Comparison of ENCODE assay signal across 2 cellular contexts in genomic region chr2:216677439-216678097, GRCh38.
TF ChIP-seq lines count a peak whose summit lies in the region.

No MANE protein-coding gene starts in this region.

TF ChIP-seq in IMR-90, 13 proteins besides CTCF, POLR2A, EP300 and RAD21:
- TF ChIP-seq NFE2L2 (IDR thresholded peaks at IDR 0.05; ENCODE audit: low read depth, low read length) (no peak), MAFK (IDR thresholded peaks at IDR 0.05; ENCODE audit: low read depth, low read length) (no peak), BHLHE40 (IDR thresholded peaks at IDR 0.05; ENCODE audit: low read depth, low read length) (no peak), MXI1 (IDR thresholded peaks at IDR 0.05; ENCODE audit: borderline replicate concordance, low read depth, low read length) (no peak)
- TF ChIP-seq, protein P1, sequence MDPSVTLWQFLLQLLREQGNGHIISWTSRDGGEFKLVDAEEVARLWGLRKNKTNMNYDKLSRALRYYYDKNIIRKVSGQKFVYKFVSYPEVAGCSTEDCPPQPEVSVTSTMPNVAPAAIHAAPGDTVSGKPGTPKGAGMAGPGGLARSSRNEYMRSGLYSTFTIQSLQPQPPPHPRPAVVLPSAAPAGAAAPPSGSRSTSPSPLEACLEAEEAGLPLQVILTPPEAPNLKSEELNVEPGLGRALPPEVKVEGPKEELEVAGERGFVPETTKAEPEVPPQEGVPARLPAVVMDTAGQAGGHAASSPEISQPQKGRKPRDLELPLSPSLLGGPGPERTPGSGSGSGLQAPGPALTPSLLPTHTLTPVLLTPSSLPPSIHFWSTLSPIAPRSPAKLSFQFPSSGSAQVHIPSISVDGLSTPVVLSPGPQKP (IDR thresholded peaks at IDR 0.05; ENCODE audit: borderline replicate concordance, low read depth, low read length) = no peak

TF ChIP-seq in K562, 482 proteins besides CTCF, POLR2A, EP300 and RAD21:
- TF ChIP-seq, protein P2, sequence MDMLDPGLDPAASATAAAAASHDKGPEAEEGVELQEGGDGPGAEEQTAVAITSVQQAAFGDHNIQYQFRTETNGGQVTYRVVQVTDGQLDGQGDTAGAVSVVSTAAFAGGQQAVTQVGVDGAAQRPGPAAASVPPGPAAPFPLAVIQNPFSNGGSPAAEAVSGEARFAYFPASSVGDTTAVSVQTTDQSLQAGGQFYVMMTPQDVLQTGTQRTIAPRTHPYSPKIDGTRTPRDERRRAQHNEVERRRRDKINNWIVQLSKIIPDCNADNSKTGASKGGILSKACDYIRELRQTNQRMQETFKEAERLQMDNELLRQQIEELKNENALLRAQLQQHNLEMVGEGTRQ (CRISPR knock-in tag; IDR thresholded peaks at IDR 0.05) = peak; percentile 39; the same call in 1 of the 2 replicates
- TF ChIP-seq ZNF239 (CRISPR knock-in tag; IDR thresholded peaks at IDR 0.05) = no peak
